ENCODE assay signal across 6 cellular contexts in the genomic region with DNA sequence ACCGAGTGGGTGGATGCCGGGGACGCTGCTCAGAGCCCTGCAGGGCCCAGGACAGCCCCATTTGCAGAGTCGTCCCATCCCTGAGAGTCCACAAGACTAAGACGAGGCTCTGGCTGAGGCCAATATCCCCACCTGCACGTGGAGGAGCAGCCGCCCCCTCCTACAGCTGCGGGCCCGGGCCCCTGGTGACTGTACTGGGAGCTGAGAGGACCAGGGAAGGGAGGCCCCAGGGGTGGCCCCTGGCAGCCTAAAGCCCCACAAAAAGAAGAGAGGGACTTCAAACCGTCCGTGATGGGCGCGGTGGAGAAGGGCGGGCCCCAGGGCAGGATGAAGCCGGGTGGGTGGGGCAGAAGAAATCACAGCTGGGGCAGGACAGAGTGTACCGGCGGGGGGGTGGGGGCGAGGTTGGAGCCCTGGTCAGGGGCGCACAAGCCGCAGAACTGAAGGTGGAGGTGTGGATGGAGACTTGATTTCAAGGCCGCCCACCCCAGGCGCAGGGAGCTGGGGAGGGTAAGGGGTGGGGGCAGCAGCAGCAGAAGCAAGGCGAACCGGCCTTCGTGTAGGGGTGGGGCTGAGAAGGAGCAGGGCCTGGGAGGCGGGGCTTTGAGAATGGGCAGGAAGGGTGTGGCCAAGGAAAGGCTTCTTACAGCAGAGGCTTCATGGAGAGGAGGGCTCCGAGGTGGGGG. TPM values are rescaled to one million over a fixed set of nuclear protein-coding genes. Genes with fewer than 3 reads are reported as not detected.
DNase-seq lines count a peak whose midpoint lies in the region; TF ChIP-seq lines count a peak whose summit lies in the region.

No MANE protein-coding gene starts in this region.

- WGBS in testis, 2 donors: 45 to 55% methylated on average over 21 to 27 of the region's 27 CpGs

- no peak for TF ChIP-seq POLR2A in testis (IDR thresholded peaks at IDR 0.05)

- no peak overlapping the region for H2AFZ ChIP-seq in Karpas-422 (ENCODE audit: low read length)

- H3K4me1 ChIP-seq in Karpas-422 (ENCODE audit: low read length): peaks cover 11% of the 10 kb centered on the region
- H3K4me1 ChIP-seq in iPS-15b (ENCODE audit: control insufficient read depth, insufficient read depth, low read length): peaks cover 2% of the 10 kb centered on the region
- H3K4me1 ChIP-seq in testis: peaks cover 17% of the 10 kb centered on the region

- no peaks in the 10 kb centered on the region for H4K20me1 ChIP-seq in Karpas-422 (ENCODE audit: insufficient read depth, low read depth, low read length)

- H3K36me3 ChIP-seq in Karpas-422 (ENCODE audit: insufficient read depth, low read length): 0 out of 2 replicates have a peak, but pooled peaks cover 3% of the 10 kb centered on the region
- peaks cover 44% of the 10 kb centered on the region for H3K36me3 ChIP-seq in iPS-15b (ENCODE audit: control insufficient read depth, insufficient read depth, low read length)
- H3K36me3 ChIP-seq in testis (ENCODE audit: low read depth, missing control alignments): no peaks in the 10 kb centered on the region

- intact Hi-C loops in testis (cut with DNase I; ENCODE audit: low total_unique reads): no loop called here

- no peaks in the 10 kb centered on the region for H3K79me2 ChIP-seq in Karpas-422 (ENCODE audit: low read length)

- no peak for TF ChIP-seq CTCF in testis (IDR thresholded peaks at IDR 0.05)

- H3K27me3 ChIP-seq in Karpas-422 (ENCODE audit: low read length) (no peaks in the 10 kb centered on the region), iPS-15b (ENCODE audit: control insufficient read depth, insufficient read depth, low read length) (no peaks in the 10 kb centered on the region), testis (no peaks in the 10 kb centered on the region)

- DNase-seq in AG08396 (ENCODE audit: low spot score): peak; percentile 84
- peak; percentile 95 for DNase-seq in Karpas-422
- peak; percentile 87 for DNase-seq in activated CD8-positive, alpha-beta memory T cell treated with anti-CD3 and anti-CD28 coated beads, Interleukin-2, amount 50 U/mL, for 48 hours
- peak; percentile 81 for DNase-seq in testis
- DNase-seq in mesenteric fat pad (ENCODE audit: low spot score): no peak

- H3K4me3 ChIP-seq in Karpas-422 (ENCODE audit: low read length): peak overlapping the region; percentile 30; the same call in 1 of the 2 replicates
- peak overlapping the region; percentile 26 for H3K4me3 ChIP-seq in iPS-15b (ENCODE audit: low read depth, low read length)
- H3K4me3 ChIP-seq in testis: peak overlapping the region in 1 of 2 donors; percentile 13

- H3K9ac ChIP-seq in Karpas-422 (ENCODE audit: low read length) (peak overlapping the region; percentile 31), iPS-15b (ENCODE audit: low read depth, low read length) (no peak overlapping the region)

- no peaks in the 10 kb centered on the region for H3K9me2 ChIP-seq in Karpas-422 (replicated peaks; ENCODE audit: insufficient read depth, low read length)

- peak overlapping the region; percentile 57 for H3K27ac ChIP-seq in Karpas-422 (ENCODE audit: low read length)
- H3K27ac ChIP-seq in testis: peak overlapping the region in 1 of 2 donors; percentile 76

- peak overlapping the region; percentile 56 for H3K4me2 ChIP-seq in Karpas-422 (ENCODE audit: low read depth, low read length, poor library complexity, severe bottlenecking)

- no peaks in the 10 kb centered on the region for H3K9me3 ChIP-seq in Karpas-422 (ENCODE audit: low read length)
- H3K9me3 ChIP-seq in iPS-15b (ENCODE audit: control insufficient read depth, insufficient read depth, low read length): no peaks in the 10 kb centered on the region
- H3K9me3 ChIP-seq in testis: no peaks in the 10 kb centered on the region

RNA-seq across cellular contexts. Expression of gene CFD, which starts 12.9 kb away (rescaled TPM):
- total RNA-seq in Karpas-422 (2014; rRNA removed; shearing (Covaris generic); ENCODE audit: low replicate concordance): 1.5 and 6.9 TPM in 2 replicates
- total RNA-seq in testis (100 to 1,000 TPM in 1 of 2 donors, 10 to 100 TPM in 1; 83.1 to 185 TPM), mesenteric fat pad (1,010 TPM)
- 84.3 TPM for polyA plus RNA-seq in testis (ENCODE audit: insufficient read depth, low read depth, low replicate concordance)

RNA-seq across cellular contexts. Expression of gene ELANE, which starts 20.3 kb away (rescaled TPM):
- total RNA-seq in Karpas-422 (2014; rRNA removed; shearing (Covaris generic); ENCODE audit: low replicate concordance): not detected in 2 replicates
- under 1 TPM in 1 of 2 donors, not detected in 1; 0.74 TPM for total RNA-seq in testis
- polyA plus RNA-seq in testis (ENCODE audit: insufficient read depth, low read depth, low replicate concordance): 0.50 TPM
- 1.3 TPM for total RNA-seq in mesenteric fat pad

RNA-seq across cellular contexts. Expression of gene MED16, which starts 20.6 kb away (rescaled TPM):
- 10.8 and 14.1 TPM in 2 replicates for total RNA-seq in Karpas-422 (2014; rRNA removed; shearing (Covaris generic); ENCODE audit: low replicate concordance)
- 100 to 1,000 TPM in 1 of 2 donors, 10 to 100 TPM in 1; 94.7 to 124 TPM for total RNA-seq in testis
- polyA plus RNA-seq in testis (ENCODE audit: insufficient read depth, low read depth, low replicate concordance): 50.7 TPM
- 28.8 TPM for total RNA-seq in mesenteric fat pad

RNA-seq across cellular contexts. Expression of gene RNU6-9, which starts 20.9 kb away (rescaled TPM):
- total RNA-seq in Karpas-422 (2014; rRNA removed; shearing (Covaris generic); ENCODE audit: low replicate concordance): not detected in 2 replicates
- total RNA-seq in testis (not detected), mesenteric fat pad (not detected)
- not detected for polyA plus RNA-seq in testis (ENCODE audit: insufficient read depth, low read depth, low replicate concordance)

RNA-seq across cellular contexts. Expression of gene PRTN3, which starts 31.6 kb away (rescaled TPM):
- not detected in 2 replicates for total RNA-seq in Karpas-422 (2014; rRNA removed; shearing (Covaris generic); ENCODE audit: low replicate concordance)
- total RNA-seq in testis: 1 to 10 TPM; 1.0 to 1.8 TPM
- not detected for polyA plus RNA-seq in testis (ENCODE audit: insufficient read depth, low read depth, low replicate concordance)
- 0.32 TPM for total RNA-seq in mesenteric fat pad

Comparison
In these comparisons a context has a peak if more than half of its experiments do, and no peak if none do; other contexts are left out.
1. RNA of gene CFD, which starts 12.9 kb away (total RNA-seq): 1,010 TPM in mesenteric fat pad (single experiment) and 83.1 to 185 TPM in testis; 1.5 to 6.9 TPM in Karpas-422; every median in the first group is over 10 times any median in the second.